ENCODE assay signal across 8 cellular contexts in genomic region chr3:35908366-35909232, GRCh38.
DNase-seq lines count a peak whose midpoint lies in the region; ATAC-seq and TF ChIP-seq lines count a peak whose summit lies in the region.

No MANE protein-coding gene starts in this region.

- intact Hi-C loops in adrenal gland (cut with DNase I) (no loop called here), right cardiac atrium (cut with DNase I) (no loop called here), sciatic nerve (cut with DNase I) (no loop called here), vagina (cut with DNase I) (no loop called here)

- H3K27ac ChIP-seq in adrenal gland = no peak overlapping the region
- no peak overlapping the region for H3K27ac ChIP-seq in right cardiac atrium (ENCODE audit: low read length)
- H3K27ac ChIP-seq in vagina = no peak overlapping the region

- TF ChIP-seq CTCF in adrenal gland (IDR thresholded peaks at IDR 0.05) = peak; percentile 27 to 77 (median 56)
- TF ChIP-seq CTCF in vagina (IDR thresholded peaks at IDR 0.05) = peak in 1 of 3 experiments; percentile 35

- peak; percentile 91 for DNase-seq in G401 (ENCODE audit: low spot score)
- DNase-seq in Jurkat, Clone E6-1 (ENCODE audit: low read depth, low spot score) = peak; percentile 70
- peak; percentile 60 for DNase-seq in RKO (ENCODE audit: low spot score)
- peak; percentile 25 to 85 (median 63) for DNase-seq in adrenal gland
- DNase-seq in right cardiac atrium = peak in 2 of 3 donors; percentile 44 to 74
- DNase-seq in sciatic nerve (ENCODE audit: low spot score) = peak; percentile 78
- DNase-seq in vagina (ENCODE audit: extremely low spot score in 2 of 2) = no peak

- no peak for TF ChIP-seq POLR2A in adrenal gland (IDR thresholded peaks at IDR 0.05)
- no peak for TF ChIP-seq POLR2A in vagina (IDR thresholded peaks at IDR 0.05)

- in situ Hi-C loops in G401 (cut with HindIII; ENCODE audit: low sequenced_read_pairs) = no loop called here

- WGBS in adrenal gland, 4 donors = 32 to 38% (median 35%) methylated on average over 9 of the region's 9 CpGs
- 34% methylated on average over 9 of the region's 9 CpGs for WGBS in right cardiac atrium

- ATAC-seq in GM21447 (IDR thresholded peaks at IDR 0.05; ENCODE audit: unreplicated experiment) (peak; percentile 76), right cardiac atrium (peak; percentile 47 to 62), sciatic nerve (no peak)

- H3K4me1 ChIP-seq in adrenal gland (replicated peaks in 1 of 2) (no peaks in the 10 kb centered on the region), right cardiac atrium (ENCODE audit: control insufficient read depth, insufficient read depth, low read length) (no peaks in the 10 kb centered on the region), vagina (no peaks in the 10 kb centered on the region)

- H3K4me3 ChIP-seq in Jurkat, Clone E6-1 (ENCODE audit: low read length) = no peak overlapping the region
- no peak overlapping the region for H3K4me3 ChIP-seq in adrenal gland
- no peak overlapping the region for H3K4me3 ChIP-seq in right cardiac atrium (ENCODE audit: low read length)
- no peak overlapping the region for H3K4me3 ChIP-seq in vagina

- H3K36me3 ChIP-seq in adrenal gland (replicated peaks in 1 of 2) = no peaks in the 10 kb centered on the region
- no peaks in the 10 kb centered on the region for H3K36me3 ChIP-seq in vagina

- H3K27me3 ChIP-seq in adrenal gland = no peaks in the 10 kb centered on the region
- H3K27me3 ChIP-seq in right cardiac atrium (ENCODE audit: control insufficient read depth, insufficient read depth) = no peaks in the 10 kb centered on the region
- H3K27me3 ChIP-seq in vagina = no peaks in the 10 kb centered on the region

- no peaks in the 10 kb centered on the region for H3K9me3 ChIP-seq in adrenal gland (replicated peaks in 1 of 3)
- no peaks in the 10 kb centered on the region for H3K9me3 ChIP-seq in right cardiac atrium (ENCODE audit: control insufficient read depth, low read length)
- no peaks in the 10 kb centered on the region for H3K9me3 ChIP-seq in vagina

Comparison
In these comparisons a context has a peak if more than half of its experiments do, and no peak if none do; other contexts are left out.
1. DNase-seq: peak in G401 (single experiment), Jurkat, Clone E6-1 (single experiment), RKO (single experiment), adrenal gland (7 of 7), right cardiac atrium (2 of 3) and sciatic nerve (single experiment); none in vagina (0 of 2).